ENCODE assay signal across 23 cellular contexts in genomic region chr1:176450526-176450925, GRCh38. TPM values are rescaled to one million over a fixed set of nuclear protein-coding genes. Genes with fewer than 3 reads are reported as not detected.
DNase-seq lines count a peak whose midpoint lies in the region; ATAC-seq and TF ChIP-seq lines count a peak whose summit lies in the region.
"Had no signal": no experiment of that assay in that cellular context is flagged by ENCODE, and none has a peak within 500 bp of the region (broad histone marks: within the 10 kb centered on the region; RNA-seq: fewer than 3 reads in every experiment).

No MANE protein-coding gene starts in this region.

- H3K36me3 Mint-ChIP-seq in type B pancreatic cell, result no peaks in the 10 kb centered on the region
- H3K36me3 Mint-ChIP-seq: CD8-positive, alpha-beta memory T cell; immature natural killer cell had no signal

- H3K4me1 Mint-ChIP-seq in type B pancreatic cell (ENCODE audit: unreplicated experiment), result no peaks in the 10 kb centered on the region
- H3K4me1 Mint-ChIP-seq: CD8-positive, alpha-beta memory T cell; H9; immature natural killer cell had no signal

- no peaks in the 10 kb centered on the region for H3K9me3 ChIP-seq in RWPE2 (ENCODE audit: severe bottlenecking)

- peaks cover 4% of the 10 kb centered on the region for H3K9me3 Mint-ChIP-seq in type B pancreatic cell

- ATAC-seq in RWPE2 (ENCODE audit: low read depth) (peak; percentile 42; the same call in 2 of the 3 replicates), GM19397 (IDR thresholded peaks at IDR 0.05; ENCODE audit: unreplicated experiment) (no peak), HG03139 (IDR thresholded peaks at IDR 0.05; ENCODE audit: unreplicated experiment) (no peak)
- ATAC-seq: GM12878 had no signal

- no peaks in the 10 kb centered on the region for H3K27me3 ChIP-seq in RWPE2 (ENCODE audit: insufficient read depth, poor library complexity, severe bottlenecking)
- H3K27me3 ChIP-seq: sigmoid colon, stomach, tibial nerve had no signal

- peak overlapping the region; percentile 39 for H3K27ac Mint-ChIP-seq in type B pancreatic cell
- H3K27ac Mint-ChIP-seq: CD8-positive, alpha-beta memory T cell; H9; immature natural killer cell had no signal

- H3K4me3 Mint-ChIP-seq in type B pancreatic cell, result no peak overlapping the region
- H3K4me3 Mint-ChIP-seq: CD8-positive, alpha-beta memory T cell; H9; immature natural killer cell had no signal

- peak; percentile 7 for DNase-seq in DMS53 (lab: John Stamatoyannopoulos, UW)
- DNase-seq in DMS53 treated with DMSO at 0.1 percent for 48 hours (lab: John Stamatoyannopoulos, UW; ENCODE audit: unreplicated experiment), result no peak
- DNase-seq in RWPE2 (ENCODE audit: low spot score), result no peak
- DNase-seq in islet precursor cell, result peak; percentile 83
- no peak for DNase-seq in type B pancreatic cell (ENCODE audit: extremely low spot score, unreplicated experiment)
- no peak for DNase-seq in NCI-H2029 treated with DMSO at 0.1 percent for 48 hours (lab: John Stamatoyannopoulos, UW)
- DNase-seq: CD8-positive, alpha-beta memory T cell; H9; hippocampal formation; immature natural killer cell; Kasumi-1; NCI-H1092 treated with DMSO at 0.1 percent for 48 hours; NCI-H187 treated with DMSO at 0.1 percent for 48 hours; NCI-H2227 treated with DMSO at 0.1 percent for 48 hours; sigmoid colon; stomach; T-helper 9 cell had no signal

- H3K4me3 ChIP-seq in RWPE2 (ENCODE audit: severe bottlenecking), result no peak overlapping the region
- H3K4me3 ChIP-seq: GM12878, lung, sigmoid colon, stomach, tibial nerve had no signal

- H3K27ac ChIP-seq in RWPE2 (ENCODE audit: poor library complexity, severe bottlenecking), result no peak overlapping the region
- H3K27ac ChIP-seq: 22Rv1, sigmoid colon, stomach, tibial nerve had no signal

- no peaks in the 10 kb centered on the region for H3K4me1 ChIP-seq in RWPE2 (ENCODE audit: insufficient read depth, poor library complexity, severe bottlenecking)
- H3K4me1 ChIP-seq: sigmoid colon, stomach, tibial nerve had no signal

- no peaks in the 10 kb centered on the region for H3K36me3 ChIP-seq in RWPE2 (ENCODE audit: low read depth)
- H3K36me3 ChIP-seq: sigmoid colon, stomach, tibial nerve had no signal

- no peaks in the 10 kb centered on the region for H3K27me3 Mint-ChIP-seq in type B pancreatic cell

- no peak for TF ChIP-seq CTCF in RWPE2 (IDR thresholded peaks at IDR 0.05; ENCODE audit: poor library complexity, severe bottlenecking)
- TF ChIP-seq CTCF in type B pancreatic cell (conservative IDR thresholded peaks at IDR 0.05), result no peak

RNA-seq across cellular contexts. Expression of gene PAPPA2, which starts 12.4 kb away (rescaled TPM):
- total RNA-seq in type B pancreatic cell (ENCODE audit: low replicate concordance), result 0.87 and 2.5 TPM in 2 replicates
- total RNA-seq: GM12878 had no signal

Comparison
In these comparisons a context has a peak if more than half of its experiments do, and no peak if none do; other contexts are left out.
1. DNase-seq: peak in DMS53 (single experiment) and islet precursor cell (single experiment); none in DMS53 treated with DMSO at 0.1 percent for 48 hours (single experiment), RWPE2 (single experiment), type B pancreatic cell (single experiment) and NCI-H2029 treated with DMSO at 0.1 percent for 48 hours (single experiment).